8 cellular contexts compared by ENCODE assay signal in genomic region chrX:101417981-101418841, GRCh38. TPM values are rescaled to one million over a fixed set of nuclear protein-coding genes. Genes with fewer than 3 reads are reported as not detected.
DNase-seq lines count a peak whose midpoint lies in the region; ATAC-seq and TF ChIP-seq lines count a peak whose summit lies in the region.

No MANE protein-coding gene starts in this region.

- H3K27ac ChIP-seq in HUES48 (ENCODE audit: low read depth, low read length) (peak overlapping the region; percentile 81), right lobe of liver (peak overlapping the region; percentile 85 to 90 (median 89))

- H3K27me3 ChIP-seq in HUES48 (ENCODE audit: control insufficient read depth, insufficient read depth, low read length), result no peaks in the 10 kb centered on the region
- H3K27me3 ChIP-seq in right lobe of liver, result no peaks in the 10 kb centered on the region

- H3K27me3 Mint-ChIP-seq in stimulated activated naive B cell treated with anti-CD40 and anti-IgM and Interleukin-4, amounts not matched to agents 10 μg/mL and 1 μg/mL and 100 μg/mL, for 72 hours, result peaks cover 0 to 12% of the 10 kb centered on the region in 2 donors

- H3K27ac Mint-ChIP-seq in stimulated activated naive B cell treated with anti-CD40 and anti-IgM and Interleukin-4, amounts not matched to agents 10 μg/mL and 1 μg/mL and 100 μg/mL, for 72 hours, result peak overlapping the region; percentile 99

- H3K9me3 ChIP-seq in HUES48 (ENCODE audit: control insufficient read depth, insufficient read depth, low read length), result peaks cover 17% of the 10 kb centered on the region
- H3K9me3 ChIP-seq in right lobe of liver, result no peaks in the 10 kb centered on the region

- intact Hi-C loops in right lobe of liver (cut with DNase I), result no loop called here

- peak overlapping the region; percentile 59 for H3K4me3 ChIP-seq in AG10803 (ENCODE audit: low read length)
- peak overlapping the region; percentile 71 for H3K4me3 ChIP-seq in HUES48 (ENCODE audit: low read depth, low read length)
- peak overlapping the region; percentile 53 to 62 (median 55) for H3K4me3 ChIP-seq in right lobe of liver

- peak overlapping the region; percentile 94 for H3K4me3 Mint-ChIP-seq in stimulated activated naive B cell treated with anti-CD40 and anti-IgM and Interleukin-4, amounts not matched to agents 10 μg/mL and 1 μg/mL and 100 μg/mL, for 72 hours

- no peaks in the 10 kb centered on the region for H3K9me3 Mint-ChIP-seq in stimulated activated naive B cell treated with anti-CD40 and anti-IgM and Interleukin-4, amounts not matched to agents 10 μg/mL and 1 μg/mL and 100 μg/mL, for 72 hours

- 15% methylated on average over 35 of the region's 56 CpGs for WGBS in right lobe of liver (ENCODE audit: insufficient coverage, low coverage, low lambda C conversion rate, missing lambda C conversion rate)

- ATAC-seq in GM18511 (IDR thresholded peaks at IDR 0.05; ENCODE audit: unreplicated experiment), result peak; percentile 52
- ATAC-seq in right lobe of liver, result peak; percentile 76 to 91 (median 79)
- ATAC-seq in stimulated activated naive B cell treated with anti-CD40 and anti-IgM and Interleukin-4, amounts not matched to agents 10 μg/mL and 1 μg/mL and 100 μg/mL, for 72 hours (replicated peaks), result peak; percentile 57 to 66
- no peak for ATAC-seq in GM19324 (IDR thresholded peaks at IDR 0.05; ENCODE audit: low FRiP score, unreplicated experiment)

- H3K36me3 ChIP-seq in HUES48 (ENCODE audit: control insufficient read depth, insufficient read depth, low read length) (peaks cover 12% of the 10 kb centered on the region), right lobe of liver (peaks cover 0 to 4% (median 0%) of the 10 kb centered on the region in 4 donors)

- H3K4me1 ChIP-seq in HUES48 (ENCODE audit: control insufficient read depth, insufficient read depth, low read length) (0 out of 2 replicates have a peak, but pooled peaks cover 5% of the 10 kb centered on the region), right lobe of liver (no peaks in the 10 kb centered on the region)

- DNase-seq in AG10803 (ENCODE audit: low read depth), result peak; percentile 49
- peak; percentile 1 to 14 (median 8) for DNase-seq in activated CD4-positive, CD25-positive, alpha-beta regulatory T cell (lab: John Stamatoyannopoulos, UW)
- peak; percentile 52 for DNase-seq in dermis blood vessel endothelial cell
- peak; percentile 70 to 75 (median 72) for DNase-seq in right lobe of liver
- peak; percentile 22 for DNase-seq in stimulated activated naive B cell treated with anti-CD40 and anti-IgM and Interleukin-4, amounts not matched to agents 10 μg/mL and 1 μg/mL and 100 μg/mL, for 72 hours

- TF ChIP-seq CTCF in AG10803 (conservative IDR thresholded peaks at IDR 0.05; ENCODE audit: low read length) (no peak), right lobe of liver (IDR thresholded peaks at IDR 0.05) (no peak)

- H3K36me3 Mint-ChIP-seq in stimulated activated naive B cell treated with anti-CD40 and anti-IgM and Interleukin-4, amounts not matched to agents 10 μg/mL and 1 μg/mL and 100 μg/mL, for 72 hours, result peaks cover under 1 to 6% of the 10 kb centered on the region in 2 donors

- TF ChIP-seq POLR2A in right lobe of liver (IDR thresholded peaks at IDR 0.05), result peak; percentile 41

- H3K4me1 Mint-ChIP-seq in stimulated activated naive B cell treated with anti-CD40 and anti-IgM and Interleukin-4, amounts not matched to agents 10 μg/mL and 1 μg/mL and 100 μg/mL, for 72 hours, result peaks cover 16 to 35% of the 10 kb centered on the region in 2 donors

- H3K9ac ChIP-seq in HUES48 (ENCODE audit: low read depth, low read length), result peak overlapping the region; percentile 86

RNA-seq across cellular contexts. Expression of gene HNRNPH2, which starts 10.2 kb away (rescaled TPM):
- 90.0 and 99.7 TPM in 2 replicates for total RNA-seq in dermis blood vessel endothelial cell
- 10 to 100 TPM; 19.5 to 38.2 (median 31.1) TPM for total RNA-seq in right lobe of liver

RNA-seq across cellular contexts. Expression of gene GLA, which starts 10.5 kb away (rescaled TPM):
- total RNA-seq in dermis blood vessel endothelial cell, result 26.8 and 29.3 TPM in 2 replicates
- 10 to 100 TPM in 4 of 6 experiments, 1 to 10 TPM in 2; 8.1 to 19.0 (median 15.0) TPM for total RNA-seq in right lobe of liver

RNA-seq across cellular contexts. Expression of gene RPL36A, which starts 27.4 kb away (rescaled TPM):
- total RNA-seq in dermis blood vessel endothelial cell (660 and 938 TPM in 2 replicates), right lobe of liver (1,000 to 10,000 TPM in 1 of 6 experiments, 100 to 1,000 TPM in 1, 10 to 100 TPM in 4; 30.5 to 1,059 (median 46.3) TPM)

RNA-seq across cellular contexts. Expression of gene BTK, which starts 32.2 kb away (rescaled TPM):
- not detected in 2 replicates for total RNA-seq in dermis blood vessel endothelial cell
- 1 to 10 TPM; 1.1 to 4.7 (median 1.8) TPM for total RNA-seq in right lobe of liver

Comparison
In these comparisons a context has a peak if more than half of its experiments do, and no peak if none do; other contexts are left out.
1. DNase-seq: peak in every context shown above with its lines; median percentile 72 in right lobe of liver; 52 in dermis blood vessel endothelial cell; 49 in AG10803; 22 in stimulated activated naive B cell treated with anti-CD40 and anti-IgM and Interleukin-4, amounts not matched to agents 10 μg/mL and 1 μg/mL and 100 μg/mL, for 72 hours; 8 in activated CD4-positive, CD25-positive, alpha-beta regulatory T cell.